ENCODE assay signal across 8 cellular contexts in the genomic region with DNA sequence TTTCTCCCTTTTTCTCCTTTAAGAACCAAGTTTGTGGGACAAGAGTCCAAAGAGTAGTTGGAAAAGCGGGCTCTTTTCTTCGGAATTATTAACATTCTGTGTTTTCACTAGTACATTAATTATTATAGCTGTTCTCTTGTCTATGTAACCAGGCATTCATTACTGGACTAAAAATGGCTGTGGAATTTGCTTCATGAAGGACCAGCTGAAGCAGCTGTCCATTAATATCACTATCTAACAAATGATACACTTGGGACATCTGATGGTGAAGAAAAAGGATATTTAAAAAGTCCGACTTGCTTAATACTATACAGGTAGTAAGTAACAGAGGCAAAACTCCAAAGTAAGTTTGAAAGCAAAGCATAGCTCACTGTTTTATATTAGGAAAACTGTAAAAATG.
"Had no signal": no experiment of that assay in that cellular context is flagged by ENCODE, and none has a peak within 500 bp of the region (broad histone marks: within the 10 kb centered on the region; RNA-seq: fewer than 3 reads in every experiment).

No MANE protein-coding gene starts in this region.

- H3K4me2 ChIP-seq: GM23338 had no signal

- H3K4me3 ChIP-seq: GM23338, K562 had no signal

- ATAC-seq: GM23338, K562 had no signal

- H2AFZ ChIP-seq: GM23338 had no signal

- DNase-seq: H9, HCEC 1CT, IMR-90 had no signal

- FAIRE-seq: H1, H54, HTR-8/SVneo, K562 had no signal
